ENCODE assay signal across 8 cellular contexts in the genomic region with DNA sequence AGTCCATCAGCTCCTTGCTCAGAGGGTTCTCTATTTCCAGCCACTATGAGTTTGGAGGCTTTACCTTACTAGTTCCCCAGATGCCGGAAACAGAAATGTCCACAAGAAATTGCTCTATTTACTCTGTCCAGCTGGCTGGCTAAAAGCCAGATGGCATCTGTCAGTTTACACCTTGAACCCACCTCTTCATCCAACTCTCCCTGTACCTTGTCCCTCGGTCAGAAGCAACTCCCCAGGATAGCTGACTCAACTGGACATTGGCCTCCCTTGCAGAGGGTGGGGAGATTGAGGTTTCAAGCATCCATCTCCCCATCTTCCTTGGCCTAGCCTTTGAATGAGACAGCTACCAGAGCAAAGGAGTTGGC. TPM values are rescaled to one million over a fixed set of nuclear protein-coding genes. Genes with fewer than 3 reads are reported as not detected.
DNase-seq lines count a peak whose midpoint lies in the region; ATAC-seq and FAIRE-seq lines count a peak whose summit lies in the region.

No MANE protein-coding gene starts in this region.

- H4K20me1 ChIP-seq in BLaER1 treated with 17β-estradiol and CSF1 and Interleukin-3, amounts not matched to agents 10 nM and 100 nM: peaks cover 0 to 34% (median 3%) of the 10 kb centered on the region in 11 experiments; a peak in 7 of 22 replicates

- H3K36me3 ChIP-seq in BLaER1 treated with 17β-estradiol and CSF1 and Interleukin-3, amounts not matched to agents 10 nM and 100 nM: peaks cover 32 to 45% (median 41%) of the 10 kb centered on the region in 11 experiments
- peaks cover 43% of the 10 kb centered on the region for H3K36me3 ChIP-seq in KOPT-K1 (ENCODE audit: insufficient read depth, low read length)

- peaks cover 8% of the 10 kb centered on the region for H3K36me3 Mint-ChIP-seq in natural killer cell treated with Interleukin-12 subunit alpha and Interleukin-12 subunit beta and Interleukin-15 and Interleukin-18, amount 100 ng/mL, for 72 hours

- no peaks in the 10 kb centered on the region for H3K9me3 Mint-ChIP-seq in natural killer cell treated with Interleukin-12 subunit alpha and Interleukin-12 subunit beta and Interleukin-15 and Interleukin-18, amount 100 ng/mL, for 72 hours

- peak overlapping the region; percentile 82 to 100 (median 97) for H3K4me2 ChIP-seq in BLaER1 treated with 17β-estradiol and CSF1 and Interleukin-3, amounts not matched to agents 10 nM and 100 nM

- no peak for DNase-seq in caudate nucleus (lab: John Stamatoyannopoulos, UW)
- no peak for DNase-seq in natural killer cell treated with Interleukin-12 subunit alpha and Interleukin-12 subunit beta and Interleukin-15 and Interleukin-18, amount 100 ng/mL, for 72 hours (ENCODE audit: low spot score)
- DNase-seq in urothelium cell line (ENCODE audit: low spot score): no peak
- DNase-seq in NCI-H2196 treated with DMSO at 0.1 percent for 48 hours (lab: John Stamatoyannopoulos, UW; ENCODE audit: unreplicated experiment): no peak

- H3K4me3 ChIP-seq in BLaER1 treated with 17β-estradiol and CSF1 and Interleukin-3, amounts not matched to agents 10 nM and 100 nM: peak overlapping the region; percentile 88 to 97 (median 92)

- peak overlapping the region; percentile 81 to 88 for H3K27ac Mint-ChIP-seq in natural killer cell treated with Interleukin-12 subunit alpha and Interleukin-12 subunit beta and Interleukin-15 and Interleukin-18, amount 100 ng/mL, for 72 hours

- no peaks in the 10 kb centered on the region for H3K9me3 ChIP-seq in BLaER1 treated with 17β-estradiol and CSF1 and Interleukin-3, amounts not matched to agents 10 nM and 100 nM (replicated peaks in 1 of 11)
- H3K9me3 ChIP-seq in KOPT-K1 (ENCODE audit: insufficient read depth, low read length, poor library complexity, severe bottlenecking): no peaks in the 10 kb centered on the region

- peaks cover 51 to 67% (median 60%) of the 10 kb centered on the region in 10 experiments for H3K4me1 ChIP-seq in BLaER1 treated with 17β-estradiol and CSF1 and Interleukin-3, amounts not matched to agents 10 nM and 100 nM

- no peak for FAIRE-seq in urothelium cell line (lab: Jason Lieb, UNC)

- no peak for ATAC-seq in natural killer cell treated with Interleukin-12 subunit alpha and Interleukin-12 subunit beta and Interleukin-15 and Interleukin-18, amount 100 ng/mL, for 72 hours
- ATAC-seq in HG03469 (IDR thresholded peaks at IDR 0.05; ENCODE audit: unreplicated experiment): no peak
- no peak for ATAC-seq in HG03378 (IDR thresholded peaks at IDR 0.05; ENCODE audit: unreplicated experiment)

- H3K27ac ChIP-seq in BLaER1 treated with 17β-estradiol and CSF1 and Interleukin-3, amounts not matched to agents 10 nM and 100 nM: peak overlapping the region in 1 of 11 experiments; percentile 1; a peak in 1 of 22 replicates
- H3K27ac ChIP-seq in KOPT-K1 (ENCODE audit: low read depth, low read length, poor library complexity, severe bottlenecking): peak overlapping the region; percentile 75
- peak overlapping the region; percentile 19 for H3K27ac ChIP-seq in caudate nucleus (ENCODE audit: low read depth, low read length)

- peaks cover 35 to 39% of the 10 kb centered on the region in 2 donors for H3K4me1 Mint-ChIP-seq in natural killer cell treated with Interleukin-12 subunit alpha and Interleukin-12 subunit beta and Interleukin-15 and Interleukin-18, amount 100 ng/mL, for 72 hours (ENCODE audit: low read depth in 2 of 2)

- peak overlapping the region in 7 of 11 experiments; percentile 83 to 89 (median 86); a peak in 6 of 22 replicates for H3K9ac ChIP-seq in BLaER1 treated with 17β-estradiol and CSF1 and Interleukin-3, amounts not matched to agents 10 nM and 100 nM

- H3K4me3 Mint-ChIP-seq in natural killer cell treated with Interleukin-12 subunit alpha and Interleukin-12 subunit beta and Interleukin-15 and Interleukin-18, amount 100 ng/mL, for 72 hours: peak overlapping the region; percentile 97

- no peaks in the 10 kb centered on the region for H3K27me3 ChIP-seq in BLaER1 treated with 17β-estradiol and CSF1 and Interleukin-3, amounts not matched to agents 10 nM and 100 nM

- no peaks in the 10 kb centered on the region for H3K27me3 Mint-ChIP-seq in natural killer cell treated with Interleukin-12 subunit alpha and Interleukin-12 subunit beta and Interleukin-15 and Interleukin-18, amount 100 ng/mL, for 72 hours

RNA-seq across cellular contexts. Expression of a gene that starts 1.7 kb away (rescaled TPM):
- total RNA-seq in natural killer cell treated with Interleukin-12 subunit alpha and Interleukin-12 subunit beta and Interleukin-15 and Interleukin-18, amount 100 ng/mL, for 72 hours: 10 to 100 TPM; 37.9 to 58.4 TPM

RNA-seq across cellular contexts. Expression of a gene that starts 7.2 kb away (rescaled TPM):
- total RNA-seq in natural killer cell treated with Interleukin-12 subunit alpha and Interleukin-12 subunit beta and Interleukin-15 and Interleukin-18, amount 100 ng/mL, for 72 hours: 10 to 100 TPM; 51.9 to 96.2 TPM

RNA-seq across cellular contexts. Expression of a gene that starts 12.5 kb away (rescaled TPM):
- total RNA-seq in natural killer cell treated with Interleukin-12 subunit alpha and Interleukin-12 subunit beta and Interleukin-15 and Interleukin-18, amount 100 ng/mL, for 72 hours: 10 to 100 TPM; 33.4 to 49.5 TPM

RNA-seq across cellular contexts. Expression of a gene that starts 24.2 kb away (rescaled TPM):
- total RNA-seq in natural killer cell treated with Interleukin-12 subunit alpha and Interleukin-12 subunit beta and Interleukin-15 and Interleukin-18, amount 100 ng/mL, for 72 hours: 10 to 100 TPM; 18.0 to 53.9 TPM

RNA-seq across cellular contexts. Expression of a gene that starts 40.0 kb away (rescaled TPM):
- total RNA-seq in natural killer cell treated with Interleukin-12 subunit alpha and Interleukin-12 subunit beta and Interleukin-15 and Interleukin-18, amount 100 ng/mL, for 72 hours: not detected
